Comparison of ENCODE assay signal across 21 cellular contexts in the genomic region with DNA sequence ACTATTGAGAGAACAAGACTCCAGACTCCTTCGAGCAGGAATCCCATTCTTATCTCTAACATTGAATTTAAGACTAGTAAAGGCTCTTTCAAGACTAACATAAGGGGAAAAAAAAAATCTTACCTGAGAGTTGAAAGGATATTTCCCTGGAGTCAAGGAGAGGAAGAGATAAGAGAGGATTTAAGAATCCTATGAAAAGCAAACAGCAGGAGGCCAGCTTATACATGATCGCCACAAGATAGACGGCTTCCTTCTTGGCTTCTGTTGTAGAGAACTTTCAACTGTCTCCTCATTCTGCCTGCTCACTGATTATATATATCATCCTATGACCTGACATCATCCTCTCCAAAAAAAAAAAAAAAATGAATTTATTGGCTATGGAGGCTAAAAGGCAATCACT. TPM values are rescaled to one million over a fixed set of nuclear protein-coding genes. Genes with fewer than 3 reads are reported as not detected.
DNase-seq lines count a peak whose midpoint lies in the region; ATAC-seq and TF ChIP-seq lines count a peak whose summit lies in the region.
"Had no signal": no experiment of that assay in that cellular context is flagged by ENCODE, and none has a peak within 500 bp of the region (broad histone marks: within the 10 kb centered on the region; RNA-seq: fewer than 3 reads in every experiment).

Gene UTS2, minus strand, starts transcription at position 288 of the 400 bp plus-strand sequence. Its CDS starts 62 bp downstream, at position 226.

- no peak within 1 kb of the TSS for H3K4me3 Mint-ChIP-seq in activated T-cell treated with anti-CD3 and anti-CD28 coated beads, Interleukin-2, amount 50 U/mL, for 72 hours
- no peak within 1 kb of the TSS for H3K4me3 Mint-ChIP-seq in activated T-cell treated with anti-CD3 and anti-CD28 coated beads, Interleukin-2, amount 50 U/mL, for 24 hours
- H3K4me3 Mint-ChIP-seq in endodermal cell = peak within 1 kb of the TSS; percentile 31
- H3K4me3 Mint-ChIP-seq: CD14-positive monocyte had no signal

- peak within 1 kb of the TSS; percentile 20 for H3K27ac Mint-ChIP-seq in activated T-cell treated with anti-CD3 and anti-CD28 coated beads, Interleukin-2, amount 50 U/mL, for 72 hours
- no peak within 1 kb of the TSS for H3K27ac Mint-ChIP-seq in activated T-cell treated with anti-CD3 and anti-CD28 coated beads, Interleukin-2, amount 50 U/mL, for 24 hours
- no peak within 1 kb of the TSS for H3K27ac Mint-ChIP-seq in endodermal cell
- H3K27ac Mint-ChIP-seq: CD14-positive monocyte had no signal

- no peaks in the 10 kb centered on the region for H3K36me3 Mint-ChIP-seq in activated T-cell treated with anti-CD3 and anti-CD28 coated beads, Interleukin-2, amount 50 U/mL, for 72 hours (ENCODE audit: insufficient read depth in 2 of 2)
- H3K36me3 Mint-ChIP-seq in activated T-cell treated with anti-CD3 and anti-CD28 coated beads, Interleukin-2, amount 50 U/mL, for 24 hours (ENCODE audit: low read depth) = no peaks in the 10 kb centered on the region
- H3K36me3 Mint-ChIP-seq in endodermal cell (ENCODE audit: low read depth) = no peaks in the 10 kb centered on the region
- H3K36me3 Mint-ChIP-seq: CD14-positive monocyte had no signal

- 12 to 39% methylated on average over 2 to 3 of the region's 3 CpGs for WGBS in endodermal cell (ENCODE audit: insufficient coverage in 1 of 2, insufficient read length in 1 of 2), 2 experiments
- 28% methylated on average over 3 of the region's 3 CpGs for WGBS in smooth muscle cell (ENCODE audit: low lambda C conversion rate)

- no peaks in the 10 kb centered on the region for H3K36me3 ChIP-seq in SK-N-MC (ENCODE audit: insufficient read depth, low read length)
- H3K36me3 ChIP-seq in endodermal cell (ENCODE audit: control insufficient read depth, insufficient read depth, low read length) = no peaks in the 10 kb centered on the region
- no peaks in the 10 kb centered on the region for H3K36me3 ChIP-seq in smooth muscle cell (ENCODE audit: low read depth)
- H3K36me3 ChIP-seq: Peyer's patch, SJSA1 had no signal

- H3K4me1 ChIP-seq in endodermal cell (ENCODE audit: control insufficient read depth, insufficient read depth, low read length) (no peaks in the 10 kb centered on the region), smooth muscle cell (ENCODE audit: low read depth) (no peaks in the 10 kb centered on the region)
- H3K4me1 ChIP-seq: Peyer's patch had no signal

- no peaks in the 10 kb centered on the region for H4K20me1 ChIP-seq in smooth muscle cell (ENCODE audit: low read depth)

- H3K4me1 Mint-ChIP-seq in activated T-cell treated with anti-CD3 and anti-CD28 coated beads, Interleukin-2, amount 50 U/mL, for 72 hours (ENCODE audit: low read depth) = no peaks in the 10 kb centered on the region
- H3K4me1 Mint-ChIP-seq in activated T-cell treated with anti-CD3 and anti-CD28 coated beads, Interleukin-2, amount 50 U/mL, for 24 hours (ENCODE audit: low read depth) = peaks cover 2% of the 10 kb centered on the region
- peaks cover 33% of the 10 kb centered on the region for H3K4me1 Mint-ChIP-seq in endodermal cell

- H3K9me3 Mint-ChIP-seq in activated T-cell treated with anti-CD3 and anti-CD28 coated beads, Interleukin-2, amount 50 U/mL, for 72 hours = no peaks in the 10 kb centered on the region
- no peaks in the 10 kb centered on the region for H3K9me3 Mint-ChIP-seq in activated T-cell treated with anti-CD3 and anti-CD28 coated beads, Interleukin-2, amount 50 U/mL, for 24 hours
- no peaks in the 10 kb centered on the region for H3K9me3 Mint-ChIP-seq in endodermal cell

- H3K27me3 ChIP-seq in endodermal cell (ENCODE audit: control insufficient read depth, insufficient read depth, low read length, poor library complexity, severe bottlenecking) (peaks cover 80% of the 10 kb centered on the region), smooth muscle cell (ENCODE audit: low read depth) (no peaks in the 10 kb centered on the region)
- H3K27me3 ChIP-seq: Peyer's patch, SJSA1 had no signal

- ATAC-seq in activated T-cell treated with anti-CD3 and anti-CD28 coated beads, Interleukin-2, amount 50 U/mL, for 72 hours (replicated peaks in 1 of 2) = no peak
- no peak for ATAC-seq in HG03432 (IDR thresholded peaks at IDR 0.05; ENCODE audit: unreplicated experiment)
- ATAC-seq in GM18907 (IDR thresholded peaks at IDR 0.05; ENCODE audit: unreplicated experiment) = no peak
- ATAC-seq: HepG2 had no signal

- H3K9me3 ChIP-seq in SK-N-MC (ENCODE audit: low read depth, low read length) (no peaks in the 10 kb centered on the region), endodermal cell (ENCODE audit: control insufficient read depth, low read length) (no peaks in the 10 kb centered on the region), smooth muscle cell (replicated peaks; ENCODE audit: low read depth) (no peaks in the 10 kb centered on the region)
- H3K9me3 ChIP-seq: Peyer's patch, SJSA1 had no signal

- H3K27me3 Mint-ChIP-seq in activated T-cell treated with anti-CD3 and anti-CD28 coated beads, Interleukin-2, amount 50 U/mL, for 72 hours (ENCODE audit: low read depth) = no peaks in the 10 kb centered on the region
- H3K27me3 Mint-ChIP-seq in activated T-cell treated with anti-CD3 and anti-CD28 coated beads, Interleukin-2, amount 50 U/mL, for 24 hours = peaks cover 10% of the 10 kb centered on the region
- peaks cover 74% of the 10 kb centered on the region for H3K27me3 Mint-ChIP-seq in endodermal cell (ENCODE audit: insufficient read depth)

- TF ChIP-seq CTCF in endodermal cell (conservative IDR thresholded peaks at IDR 0.05) = no peak
- no peak for TF ChIP-seq CTCF in smooth muscle cell (IDR thresholded peaks at IDR 0.05; ENCODE audit: borderline replicate concordance, insufficient read depth, poor library complexity, severe bottlenecking)

- peak within 1 kb of the TSS; percentile 27; the same call in 1 of the 2 replicates for H3K27ac ChIP-seq in SK-N-MC
- H3K27ac ChIP-seq in endodermal cell (ENCODE audit: low read depth, low read length) = no peak within 1 kb of the TSS
- H3K27ac ChIP-seq in smooth muscle cell (ENCODE audit: low read depth) = no peak within 1 kb of the TSS
- H3K27ac ChIP-seq: 22Rv1, GM23248, Peyer's patch, SJSA1 had no signal

- H3K4me2 ChIP-seq in smooth muscle cell = no peak within 1 kb of the TSS

- no peak for DNase-seq in activated T-cell treated with anti-CD3 and anti-CD28 coated beads, Interleukin-2, amount 50 U/mL, for 72 hours
- no peak for DNase-seq in activated T-cell treated with anti-CD3 and anti-CD28 coated beads, Interleukin-2, amount 50 U/mL, for 24 hours
- DNase-seq in SK-N-MC (ENCODE audit: low read depth, low spot score) = peak; percentile 47
- peak; percentile 55 for DNase-seq in endodermal cell
- no peak for DNase-seq in smooth muscle cell (lab: John Stamatoyannopoulos, UW; ENCODE audit: unreplicated experiment)
- DNase-seq in stimulated activated CD4-positive, alpha-beta T cell treated with anti-CD3 and anti-CD28 coated beads, Interleukin-15, amount 100 ng/mL, for 24 hours = no peak
- DNase-seq: DMS153, GDM1, GM23248, KG1, MV-4-11, NCI-H2029 treated with DMSO at 0.1 percent for 48 hours, NCI-H524, Peyer's patch had no signal

- H3F3A ChIP-seq in smooth muscle cell (ENCODE audit: low read depth) = no peaks in the 10 kb centered on the region

- no peaks in the 10 kb centered on the region for H3K79me2 ChIP-seq in smooth muscle cell (ENCODE audit: low read depth)

- no peak within 1 kb of the TSS for H3K9ac ChIP-seq in SK-N-MC (ENCODE audit: insufficient read length)
- H3K9ac ChIP-seq in endodermal cell (ENCODE audit: extremely low read depth, low read length, poor library complexity, severe bottlenecking) = no peak within 1 kb of the TSS
- H3K9ac ChIP-seq in smooth muscle cell (ENCODE audit: low read depth) = no peak within 1 kb of the TSS
- H3K9ac ChIP-seq: GM23248 had no signal

- H3K4me3 ChIP-seq in SK-N-MC (peak within 1 kb of the TSS; percentile 21), endodermal cell (ENCODE audit: low read length) (no peak within 1 kb of the TSS), smooth muscle cell (no peak within 1 kb of the TSS)
- H3K4me3 ChIP-seq: GM23248, Peyer's patch, SJSA1 had no signal

- H2AFZ ChIP-seq in smooth muscle cell (ENCODE audit: low read depth) = peak within 1 kb of the TSS; percentile 54
- H2AFZ ChIP-seq: GM23248 had no signal

RNA-seq across cellular contexts. Expression of gene UTS2, which starts in this region (rescaled TPM):
- not detected for total RNA-seq in activated T-cell treated with anti-CD3 and anti-CD28 coated beads, Interleukin-2, amount 50 U/mL, for 72 hours
- total RNA-seq in endodermal cell (not detected), smooth muscle cell (not detected in 2 replicates)
- not detected for polyA plus RNA-seq in endodermal cell (2013, experiment 1 of 2)
- polyA plus RNA-seq in endodermal cell (2013, experiment 2 of 2) = not detected
- polyA plus RNA-seq in smooth muscle cell = not detected in 2 replicates
- total RNA-seq: Daoy, GM23248, HepG2, SJSA1 had no signal
- polyA plus RNA-seq: GM23248, HepG2 had no signal

Comparison
In these comparisons a context has a peak if more than half of its experiments do, and no peak if none do; other contexts are left out.
1. Peak in DNase-seq in endodermal cell; RNA of the gene not detected or under 1 TPM.